Comparison of ENCODE assay signal across 8 cellular contexts in the genomic region with DNA sequence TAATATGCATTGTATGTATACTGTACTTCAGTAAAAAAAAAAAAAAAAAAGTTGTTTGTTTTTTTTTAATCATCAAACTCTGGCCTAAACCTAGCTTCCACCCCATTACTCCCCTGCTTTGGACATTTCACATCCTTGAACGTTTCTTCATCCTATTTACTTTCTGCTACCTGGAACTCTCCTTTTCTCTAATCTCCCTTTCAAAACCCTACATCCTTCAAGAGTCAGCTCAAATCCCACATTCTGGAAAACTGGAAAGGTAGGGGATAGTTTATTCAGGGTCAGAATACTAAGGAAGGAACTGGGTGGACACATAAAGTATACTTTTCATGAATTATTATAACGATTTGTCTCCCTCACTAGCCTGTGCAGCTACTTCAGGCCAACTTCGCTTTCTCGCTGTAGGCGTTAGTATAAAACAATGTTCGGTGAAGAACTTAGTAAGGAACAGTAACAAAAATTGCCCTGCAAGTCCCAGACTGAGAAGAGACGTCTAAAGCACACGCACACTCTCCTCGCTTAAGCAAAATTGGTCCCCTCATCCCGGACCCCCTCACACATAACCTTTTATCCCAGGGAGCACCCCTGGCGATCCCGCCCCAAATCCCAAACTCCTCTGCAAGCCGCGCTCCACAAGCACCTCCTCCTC. TPM values are rescaled to one million over a fixed set of nuclear protein-coding genes. Genes with fewer than 3 reads are reported as not detected.
DNase-seq lines count a peak whose midpoint lies in the region; ATAC-seq lines count a peak whose summit lies in the region.

No MANE protein-coding gene starts in this region.

- H3K4me1 ChIP-seq in subcutaneous abdominal adipose tissue (ENCODE audit: control insufficient read depth in 5 of 5, insufficient read depth in 5 of 5, low read length in 5 of 5), result peaks cover 3 to 12% (median 11%) of the 10 kb centered on the region in 5 donors

- no peaks in the 10 kb centered on the region for H3K36me3 Mint-ChIP-seq in T-helper 2 cell treated with Interferon-gamma antibody and Interleukin-4, amounts not matched to agents 5 μg/mL and 100 μg/mL, for 36 hours (ENCODE audit: low read depth)
- H3K36me3 Mint-ChIP-seq in activated CD8-positive, alpha-beta T cell treated with anti-CD3 and anti-CD28 coated beads, Interleukin-2, amount 10 ng/mL, durations not matched to agents 7 days and 5 days (ENCODE audit: low read depth), result peaks cover 2% of the 10 kb centered on the region

- no peak for DNase-seq in T-helper 2 cell treated with Interferon-gamma antibody and Interleukin-4, amounts not matched to agents 5 μg/mL and 100 μg/mL, for 36 hours (ENCODE audit: low spot score)
- DNase-seq in T-helper 2 cell (no peak), inferior parietal cortex (ENCODE audit: extremely low spot score) (peak; percentile 6), NCI-H1092 treated with DMSO at 0.1 percent for 48 hours (lab: John Stamatoyannopoulos, UW) (no peak)
- DNase-seq in activated CD8-positive, alpha-beta T cell treated with anti-CD3 and anti-CD28 coated beads, Interleukin-2, amount 10 ng/mL, durations not matched to agents 7 days and 5 days, result no peak

- peak overlapping the region; percentile 99 for H3K4me3 Mint-ChIP-seq in T-helper 2 cell treated with Interferon-gamma antibody and Interleukin-4, amounts not matched to agents 5 μg/mL and 100 μg/mL, for 36 hours
- H3K4me3 Mint-ChIP-seq in activated CD8-positive, alpha-beta T cell treated with anti-CD3 and anti-CD28 coated beads, Interleukin-2, amount 10 ng/mL, durations not matched to agents 7 days and 5 days, result peak overlapping the region; percentile 98

- no peaks in the 10 kb centered on the region for H3K9me3 Mint-ChIP-seq in T-helper 2 cell treated with Interferon-gamma antibody and Interleukin-4, amounts not matched to agents 5 μg/mL and 100 μg/mL, for 36 hours
- no peaks in the 10 kb centered on the region for H3K9me3 Mint-ChIP-seq in activated CD8-positive, alpha-beta T cell treated with anti-CD3 and anti-CD28 coated beads, Interleukin-2, amount 10 ng/mL, durations not matched to agents 7 days and 5 days (ENCODE audit: insufficient read depth)

- ATAC-seq in activated CD8-positive, alpha-beta T cell treated with anti-CD3 and anti-CD28 coated beads, Interleukin-2, amount 10 ng/mL, durations not matched to agents 7 days and 5 days, result no peak
- ATAC-seq in HG02571 (IDR thresholded peaks at IDR 0.05; ENCODE audit: unreplicated experiment) (no peak), GM18867 (IDR thresholded peaks at IDR 0.05; ENCODE audit: unreplicated experiment) (no peak)

- peak overlapping the region; percentile 79 to 90 (median 86) for H3K4me3 ChIP-seq in subcutaneous abdominal adipose tissue (ENCODE audit: low read depth in 1 of 5, low read length in 5 of 5)

- no peaks in the 10 kb centered on the region for H3K9me3 ChIP-seq in subcutaneous abdominal adipose tissue (ENCODE audit: control insufficient read depth in 5 of 5, low read length in 5 of 5)

- H3K9ac ChIP-seq in subcutaneous abdominal adipose tissue (ENCODE audit: low read length in 5 of 5), result peak overlapping the region; percentile 19 to 70 (median 60)

- H3K27ac Mint-ChIP-seq in T-helper 2 cell treated with Interferon-gamma antibody and Interleukin-4, amounts not matched to agents 5 μg/mL and 100 μg/mL, for 36 hours, result peak overlapping the region; percentile 96
- H3K27ac Mint-ChIP-seq in activated CD8-positive, alpha-beta T cell treated with anti-CD3 and anti-CD28 coated beads, Interleukin-2, amount 10 ng/mL, durations not matched to agents 7 days and 5 days, result peak overlapping the region; percentile 97

- H3K27me3 ChIP-seq in subcutaneous abdominal adipose tissue (ENCODE audit: control insufficient read depth in 5 of 5, insufficient read depth in 4 of 5, low read length in 5 of 5), result no peaks in the 10 kb centered on the region

- H3K27ac ChIP-seq in subcutaneous abdominal adipose tissue (ENCODE audit: low read depth, low read length), result peak overlapping the region; percentile 67

- POLR2A ChIA-PET in activated CD8-positive, alpha-beta T cell treated with anti-CD3 and anti-CD28 coated beads, Interleukin-2, amount 10 ng/mL, durations not matched to agents 7 days and 5 days (lab: Charles Lee), result interaction anchor here (0.7 to 1.6 kb wide), 4 partner anchors 24 to 160 kb away, joined by 3 to 7 read pairs (median 4); partner anchors contain the start of genes DYNLRB1 and TP53INP2

- H3K36me3 ChIP-seq in subcutaneous abdominal adipose tissue (ENCODE audit: control insufficient read depth in 5 of 5, insufficient read depth in 5 of 5, low read length in 5 of 5), result no peaks in the 10 kb centered on the region

- H3K4me1 Mint-ChIP-seq in T-helper 2 cell treated with Interferon-gamma antibody and Interleukin-4, amounts not matched to agents 5 μg/mL and 100 μg/mL, for 36 hours (ENCODE audit: low read depth), result peaks cover 17% of the 10 kb centered on the region
- H3K4me1 Mint-ChIP-seq in activated CD8-positive, alpha-beta T cell treated with anti-CD3 and anti-CD28 coated beads, Interleukin-2, amount 10 ng/mL, durations not matched to agents 7 days and 5 days (ENCODE audit: low read depth), result peaks cover 25% of the 10 kb centered on the region

- H3K27me3 Mint-ChIP-seq in T-helper 2 cell treated with Interferon-gamma antibody and Interleukin-4, amounts not matched to agents 5 μg/mL and 100 μg/mL, for 36 hours (ENCODE audit: low read depth), result no peaks in the 10 kb centered on the region
- no peaks in the 10 kb centered on the region for H3K27me3 Mint-ChIP-seq in activated CD8-positive, alpha-beta T cell treated with anti-CD3 and anti-CD28 coated beads, Interleukin-2, amount 10 ng/mL, durations not matched to agents 7 days and 5 days (ENCODE audit: low read depth)

- CTCF ChIA-PET in activated CD8-positive, alpha-beta T cell treated with anti-CD3 and anti-CD28 coated beads, Interleukin-2, amount 10 ng/mL, durations not matched to agents 7 days and 5 days (lab: Charles Lee), result interaction anchor here (1.1 to 1.6 kb wide), 4 partner anchors 33 to 363 kb away, joined by 3 to 4 read pairs (median 3); no protein-coding TSS in a partner anchor

RNA-seq across cellular contexts. Expression of gene PIGU, which starts 0.8 kb away (rescaled TPM):
- 10 to 100 TPM; 19.1 to 21.2 TPM for total RNA-seq in activated CD8-positive, alpha-beta T cell treated with anti-CD3 and anti-CD28 coated beads, Interleukin-2, amount 10 ng/mL, durations not matched to agents 7 days and 5 days

RNA-seq across cellular contexts. Expression of gene TP53INP2, which starts 28.0 kb away (rescaled TPM):
- 1 to 10 TPM; 2.0 to 2.1 TPM for total RNA-seq in activated CD8-positive, alpha-beta T cell treated with anti-CD3 and anti-CD28 coated beads, Interleukin-2, amount 10 ng/mL, durations not matched to agents 7 days and 5 days
